21 cellular contexts compared by ENCODE assay signal in genomic region chr11:64057890-64058289, GRCh38. TPM values are rescaled to one million over a fixed set of nuclear protein-coding genes. Genes with fewer than 3 reads are reported as not detected.
DNase-seq lines count a peak whose midpoint lies in the region; ATAC-seq and TF ChIP-seq lines count a peak whose summit lies in the region.
"Had no signal": no experiment of that assay in that cellular context is flagged by ENCODE, and none has a peak within 500 bp of the region (broad histone marks: within the 10 kb centered on the region; RNA-seq: fewer than 3 reads in every experiment).

No MANE protein-coding gene starts in this region.

- TF ChIP-seq CTCF in dorsolateral prefrontal cortex (IDR thresholded peaks at IDR 0.05 in 54 of 56, conservative IDR thresholded peaks at IDR 0.05 in 2 of 56; ENCODE audit: low read depth in 1 of 56, partially characterized antibody in 56 of 56), result no peak
- no peak for TF ChIP-seq CTCF in GM13976 (IDR thresholded peaks at IDR 0.05; ENCODE audit: borderline replicate concordance, control extremely low read depth, extremely low read depth, insufficient read depth, missing control alignments)

- H3K4me3 ChIP-seq in right cardiac atrium (ENCODE audit: low read length) (no peak overlapping the region), dorsolateral prefrontal cortex (peak overlapping the region in 1 of 59 donors; percentile 1)
- H3K4me3 ChIP-seq: BLaER1, PC-9 had no signal

- H3K27me3 ChIP-seq in right cardiac atrium (ENCODE audit: control insufficient read depth, insufficient read depth), result no peaks in the 10 kb centered on the region
- H3K27me3 ChIP-seq in dorsolateral prefrontal cortex, result no peaks in the 10 kb centered on the region

- no peak for ATAC-seq in right cardiac atrium
- ATAC-seq in left ventricle myocardium superior, result no peak
- ATAC-seq in GM21717 (IDR thresholded peaks at IDR 0.05; ENCODE audit: unreplicated experiment), result no peak

- intact Hi-C loops in right cardiac atrium (cut with DNase I) (no loop called here), left ventricle myocardium superior (cut with micrococcal nuclease) (no loop called here), dorsolateral prefrontal cortex (cut with DNase I) (no loop called here)

- H3K9me3 ChIP-seq in right cardiac atrium (ENCODE audit: control insufficient read depth, low read length), result no peaks in the 10 kb centered on the region
- H3K9me3 ChIP-seq: BLaER1 had no signal

- in situ Hi-C loops in GM13976 (cut with MboI; ENCODE audit: low sequenced_read_pairs, unreplicated experiment), result no loop called here

- 92% methylated on average over 10 of the region's 10 CpGs for WGBS in right cardiac atrium

- DNase-seq in NCI-H524 (lab: John Stamatoyannopoulos, UW) (peak; percentile 31 to 78), NCI-H524 treated with DMSO at 0.1 percent for 48 hours (lab: John Stamatoyannopoulos, UW) (no peak), right cardiac atrium (no peak), left ventricle myocardium superior (no peak), dorsolateral prefrontal cortex (no peak), GM13976 (ENCODE audit: low spot score) (no peak)
- DNase-seq: ACHN; CD4-positive, alpha-beta T cell; DND-41; GOT3; HCEC 1CT; NCI-H1105; NCI-H146; PC-9; RPMI8226; SIG-M5 had no signal

- H3K27ac ChIP-seq in right cardiac atrium (ENCODE audit: low read length) (peak overlapping the region; percentile 10), dorsolateral prefrontal cortex (peak overlapping the region in 55 of 59 donors; percentile 7 to 96 (median 76)), temporal lobe (ENCODE audit: low read depth, low read length) (peak overlapping the region; percentile 64)
- H3K27ac ChIP-seq: 22Rv1, BLaER1, PC-9 had no signal

- peaks cover 5% of the 10 kb centered on the region for H3K4me1 ChIP-seq in right cardiac atrium (ENCODE audit: control insufficient read depth, insufficient read depth, low read length)

RNA-seq across cellular contexts. Expression of gene FLRT1, which starts 22.2 kb away (rescaled TPM):
- total RNA-seq in right cardiac atrium (1 to 10 TPM in 3 of 4 donors, under 1 TPM in 1; 0.92 to 2.0 (median 1.6) TPM), left ventricle myocardium superior (0.45 TPM), dorsolateral prefrontal cortex (10 to 100 TPM in 101 of 120 experiments, 1 to 10 TPM in 19; 5.1 to 24.0 (median 13.6) TPM), temporal lobe (7.6 TPM)
- polyA plus RNA-seq in right cardiac atrium, result 1.5 TPM
- total RNA-seq: CD4-positive, alpha-beta T cell had no signal
- polyA plus RNA-seq: IgD-negative memory B cell had no signal

Comparison
In these comparisons a context has a peak if more than half of its experiments do, and no peak if none do; other contexts are left out.
1. DNase-seq: peak in NCI-H524 (2 of 2); none in NCI-H524 treated with DMSO at 0.1 percent for 48 hours (single experiment), right cardiac atrium (0 of 3), left ventricle myocardium superior (single experiment), dorsolateral prefrontal cortex (0 of 10) and GM13976 (single experiment).
2. H3K27ac ChIP-seq: peak in every context shown above with its lines; median percentile 76 in dorsolateral prefrontal cortex; 64 in temporal lobe; 10 in right cardiac atrium.